Comparison of ENCODE assay signal across 8 cellular contexts in genomic region chr15:77118787-77119410, GRCh38. TPM values are rescaled to one million over a fixed set of nuclear protein-coding genes. Genes with fewer than 3 reads are reported as not detected.
DNase-seq lines count a peak whose midpoint lies in the region; ATAC-seq, FAIRE-seq and TF ChIP-seq lines count a peak whose summit lies in the region.

No MANE protein-coding gene starts in this region.

- peaks cover 4% of the 10 kb centered on the region for H3K4me1 Mint-ChIP-seq in activated CD4-positive, alpha-beta memory T cell treated with anti-CD3 and anti-CD28 coated beads, Interleukin-2, amount 10 ng/mL, durations not matched to agents 7 days and 5 days

- intact Hi-C loops in ovary (cut with DNase I) = loop anchor here in 3 of 4 donors (2.0 to 10.0 kb wide), 3 partner anchors 376 to 424 kb away; no protein-coding TSS in a partner anchor

- H3K36me3 Mint-ChIP-seq in activated CD4-positive, alpha-beta memory T cell treated with anti-CD3 and anti-CD28 coated beads, Interleukin-2, amount 10 ng/mL, durations not matched to agents 7 days and 5 days (ENCODE audit: low read depth) = no peaks in the 10 kb centered on the region

- H3K36me3 ChIP-seq in BE2C (no peaks in the 10 kb centered on the region), ovary (no peaks in the 10 kb centered on the region)

- H3K4me3 ChIP-seq in BE2C (ENCODE audit: low read depth, low read length) = no peak overlapping the region
- no peak overlapping the region for H3K4me3 ChIP-seq in ovary

- peak; percentile 77 for FAIRE-seq in GM18507 (lab: Jason Lieb, UNC)

- no peak for TF ChIP-seq EP300 in ovary (IDR thresholded peaks at IDR 0.05)

- TF ChIP-seq POLR2A in ovary (IDR thresholded peaks at IDR 0.05) = no peak

- no peak overlapping the region for H3K4me3 Mint-ChIP-seq in activated CD4-positive, alpha-beta memory T cell treated with anti-CD3 and anti-CD28 coated beads, Interleukin-2, amount 10 ng/mL, durations not matched to agents 7 days and 5 days

- CTCF ChIA-PET in activated CD4-positive, alpha-beta memory T cell treated with anti-CD3 and anti-CD28 coated beads, Interleukin-2, amount 10 ng/mL, durations not matched to agents 7 days and 5 days (lab: Charles Lee) = interaction anchor here (0.8 to 4.3 kb wide), 14 partner anchors 9 to 424 kb away, joined by 3 to 51 read pairs (median 4); no protein-coding TSS in a partner anchor

- ATAC-seq in foreskin keratinocyte (peak; percentile 47), HG02642 (IDR thresholded peaks at IDR 0.05; ENCODE audit: poor library complexity, unreplicated experiment) (no peak), HG02938 (IDR thresholded peaks at IDR 0.05; ENCODE audit: unreplicated experiment) (no peak)

- H3K9me3 Mint-ChIP-seq in activated CD4-positive, alpha-beta memory T cell treated with anti-CD3 and anti-CD28 coated beads, Interleukin-2, amount 10 ng/mL, durations not matched to agents 7 days and 5 days = no peaks in the 10 kb centered on the region

- peak; percentile 90 for TF ChIP-seq CTCF in BE2C (IDR thresholded peaks at IDR 0.05; ENCODE audit: low read depth, low read length)
- peak; percentile 85 for TF ChIP-seq CTCF in foreskin keratinocyte (conservative IDR thresholded peaks at IDR 0.05)
- TF ChIP-seq CTCF in ovary (IDR thresholded peaks at IDR 0.05) = peak; percentile 52 to 71 (median 53)

- POLR2A ChIA-PET in activated CD4-positive, alpha-beta memory T cell treated with anti-CD3 and anti-CD28 coated beads, Interleukin-2, amount 10 ng/mL, durations not matched to agents 7 days and 5 days (lab: Charles Lee) = no interaction called here

- H3K27me3 Mint-ChIP-seq in activated CD4-positive, alpha-beta memory T cell treated with anti-CD3 and anti-CD28 coated beads, Interleukin-2, amount 10 ng/mL, durations not matched to agents 7 days and 5 days = peaks cover 2% of the 10 kb centered on the region

- H3K4me1 ChIP-seq in BE2C (no peaks in the 10 kb centered on the region), foreskin keratinocyte (no peaks in the 10 kb centered on the region), ovary (ENCODE audit: insufficient read depth) (no peaks in the 10 kb centered on the region)

- H3K27me3 ChIP-seq in BE2C (no peaks in the 10 kb centered on the region), foreskin keratinocyte (no peaks in the 10 kb centered on the region), ovary (no peaks in the 10 kb centered on the region)

- H3K27ac ChIP-seq in foreskin keratinocyte (no peak overlapping the region), ovary (no peak overlapping the region)

- DNase-seq in BE2C (peak; percentile 38), GM18507 (ENCODE audit: extremely low spot score, insufficient read length, low read depth) (peak; percentile 37), NCI-H2227 treated with DMSO at 0.1 percent for 48 hours (lab: John Stamatoyannopoulos, UW) (peak; percentile 16), foreskin keratinocyte (peak in 1 of 2 donors; percentile 22), ovary (peak in 2 of 5 donors; percentile 20 to 57)
- DNase-seq in activated CD4-positive, alpha-beta memory T cell treated with anti-CD3 and anti-CD28 coated beads, Interleukin-2, amount 10 ng/mL, durations not matched to agents 7 days and 5 days = peak; percentile 35

- no peak overlapping the region for H3K27ac Mint-ChIP-seq in activated CD4-positive, alpha-beta memory T cell treated with anti-CD3 and anti-CD28 coated beads, Interleukin-2, amount 10 ng/mL, durations not matched to agents 7 days and 5 days

- H3K9me3 ChIP-seq in BE2C (no peaks in the 10 kb centered on the region), ovary (no peaks in the 10 kb centered on the region)

- WGBS in ovary, 3 donors = 47 to 50% (median 50%) methylated on average over 3 of the region's 3 CpGs

RNA-seq across cellular contexts. Expression of gene TSPAN3, which starts 48.0 kb away (rescaled TPM):
- polyA plus RNA-seq in BE2C (2012; ENCODE audit: insufficient read depth, insufficient read length, low read depth) = 387 TPM
- total RNA-seq in activated CD4-positive, alpha-beta memory T cell treated with anti-CD3 and anti-CD28 coated beads, Interleukin-2, amount 10 ng/mL, durations not matched to agents 7 days and 5 days = 10 to 100 TPM; 12.4 to 13.9 TPM
- 107 and 123 TPM in 2 replicates for total RNA-seq in foreskin keratinocyte
- 86.5 and 108 TPM in 2 replicates for polyA plus RNA-seq in foreskin keratinocyte
- total RNA-seq in ovary = 100 to 1,000 TPM; 140 to 266 (median 174) TPM
- polyA plus RNA-seq in ovary = 100 to 1,000 TPM; 196 to 244 TPM
